In the genomic region with DNA sequence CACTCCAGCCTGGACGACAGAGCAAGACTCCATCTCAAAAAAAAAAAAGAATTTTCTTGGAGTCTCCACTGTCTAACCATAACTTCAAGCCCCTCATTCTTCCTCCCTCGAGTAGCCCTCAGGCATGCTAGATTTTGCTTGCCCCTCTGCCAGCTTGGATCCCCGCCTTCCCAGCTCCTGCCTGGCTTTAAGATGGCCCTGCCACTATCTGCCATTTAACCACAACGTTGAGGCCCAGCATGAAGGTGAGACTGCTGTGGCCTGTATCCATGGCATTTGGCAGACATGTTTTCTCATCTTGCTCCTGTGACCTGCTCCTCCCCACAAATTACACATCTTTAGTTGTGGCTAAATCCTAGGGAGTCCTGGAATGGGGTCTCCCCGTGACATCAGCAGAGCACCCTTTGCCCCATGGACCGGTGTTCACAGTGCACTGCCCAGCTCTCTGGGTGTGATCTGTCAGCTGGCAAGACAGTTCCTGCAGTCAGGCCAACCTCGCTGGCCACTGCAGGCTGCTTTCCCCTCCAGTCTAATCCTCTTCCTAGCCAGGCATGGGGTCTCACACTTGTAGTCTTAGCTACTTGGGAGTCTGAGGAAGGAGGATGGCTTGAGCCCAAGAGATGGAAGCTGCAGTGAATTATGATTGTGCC, we compare ENCODE assay signal across 12 cellular contexts. TPM values are rescaled to one million over a fixed set of nuclear protein-coding genes. Genes with fewer than 3 reads are reported as not detected.
DNase-seq lines count a peak whose midpoint lies in the region; ATAC-seq and TF ChIP-seq lines count a peak whose summit lies in the region.
"Had no signal": no experiment of that assay in that cellular context is flagged by ENCODE, and none has a peak within 500 bp of the region (broad histone marks: within the 10 kb centered on the region; RNA-seq: fewer than 3 reads in every experiment).

No MANE protein-coding gene starts in this region.

- intact Hi-C loops in gastrocnemius medialis (cut with DNase I; ENCODE audit: low total_unique reads) = loop anchor here (1.0 to 5.0 kb wide), 5 partner anchors 98 to 498 kb away; a partner anchor contains a TSS
- intact Hi-C loops in uterus (cut with DNase I; ENCODE audit: low total_unique reads) = loop anchor here (5.0 to 10.0 kb wide), 2 partner anchors 120 to 283 kb away; no protein-coding TSS in a partner anchor

- POLR2A ChIA-PET in CD8-positive, alpha-beta memory T cell (lab: Charles Lee) = interaction anchor here (0.5 to 0.6 kb wide), 2 partner anchors 103 to 210 kb away, joined by 3 read pairs; no protein-coding TSS in a partner anchor

- H3K27me3 ChIP-seq in CD8-positive, alpha-beta memory T cell (ENCODE audit: insufficient read depth, low read length, poor library complexity, severe bottlenecking) = no peaks in the 10 kb centered on the region
- no peaks in the 10 kb centered on the region for H3K27me3 ChIP-seq in RWPE2 (ENCODE audit: insufficient read depth, poor library complexity, severe bottlenecking)
- no peaks in the 10 kb centered on the region for H3K27me3 ChIP-seq in gastroesophageal sphincter
- no peaks in the 10 kb centered on the region for H3K27me3 ChIP-seq in gastrocnemius medialis
- no peaks in the 10 kb centered on the region for H3K27me3 ChIP-seq in uterus

- 54 to 58% methylated on average over 3 to 7 of the region's 7 CpGs for WGBS in gastroesophageal sphincter (ENCODE audit: low coverage in 1 of 2), 2 donors

- in situ Hi-C loops in gastrocnemius medialis (cut with MboI; ENCODE audit: low sequenced_read_pairs in 4 of 4) = loop anchor here (5.0 to 10.0 kb wide), 5 partner anchors 118 to 283 kb away; a partner anchor contains a TSS

- no peak for TF ChIP-seq EP300 in gastroesophageal sphincter (IDR thresholded peaks at IDR 0.05)

- H3K27me3 Mint-ChIP-seq in CD8-positive, alpha-beta memory T cell = peaks cover 0 to 2% of the 10 kb centered on the region in 2 donors
- H3K27me3 Mint-ChIP-seq in activated T-cell treated with anti-CD3 and anti-CD28 coated beads, Interleukin-2, amount 50 U/mL, for 24 hours = no peaks in the 10 kb centered on the region
- H3K27me3 Mint-ChIP-seq: activated T-helper 17 cell treated with anti-CD3 and anti-CD28 coated beads, Interleukin-2, amount 50 U/mL, for 72 hours had no signal

- H3K36me3 ChIP-seq in CD8-positive, alpha-beta memory T cell (ENCODE audit: insufficient read depth, low read length) = peaks cover 25% of the 10 kb centered on the region
- H3K36me3 ChIP-seq in RWPE2 (ENCODE audit: low read depth) = peaks cover 28% of the 10 kb centered on the region
- H3K36me3 ChIP-seq in gastroesophageal sphincter = peaks cover 0 to 41% of the 10 kb centered on the region in 2 donors
- peaks cover 0 to 33% of the 10 kb centered on the region in 2 donors for H3K36me3 ChIP-seq in gastrocnemius medialis
- H3K36me3 ChIP-seq in uterus = no peaks in the 10 kb centered on the region

- peaks cover 26% of the 10 kb centered on the region for H3K4me1 ChIP-seq in CD8-positive, alpha-beta memory T cell (ENCODE audit: insufficient read depth, low read length)
- peaks cover 14% of the 10 kb centered on the region for H3K4me1 ChIP-seq in RWPE2 (ENCODE audit: insufficient read depth, poor library complexity, severe bottlenecking)
- peaks cover 0 to 81% (median 21%) of the 10 kb centered on the region in 3 donors for H3K4me1 ChIP-seq in gastroesophageal sphincter
- H3K4me1 ChIP-seq in gastrocnemius medialis = peaks cover 27 to 35% of the 10 kb centered on the region in 2 donors
- peaks cover 0 to 5% of the 10 kb centered on the region in 2 donors for H3K4me1 ChIP-seq in uterus

- ATAC-seq in RWPE2 (ENCODE audit: low read depth) (no peak), gastroesophageal sphincter (no peak), gastrocnemius medialis (no peak), HG03139 (IDR thresholded peaks at IDR 0.05; ENCODE audit: unreplicated experiment) (no peak), GM21529 (IDR thresholded peaks at IDR 0.05; ENCODE audit: unreplicated experiment) (no peak)

- CTCF ChIA-PET in CD8-positive, alpha-beta memory T cell (lab: Charles Lee) = interaction anchor here (0.7 to 6.9 kb wide), 26 partner anchors 9 to 561 kb away, joined by 3 to 76 read pairs (median 5); a partner anchor contains a TSS

- H3K4me3 Mint-ChIP-seq in CD8-positive, alpha-beta memory T cell = peak overlapping the region in 1 of 7 donors; percentile 21
- no peak overlapping the region for H3K4me3 Mint-ChIP-seq in activated T-cell treated with anti-CD3 and anti-CD28 coated beads, Interleukin-2, amount 50 U/mL, for 24 hours
- H3K4me3 Mint-ChIP-seq: activated T-helper 17 cell treated with anti-CD3 and anti-CD28 coated beads, Interleukin-2, amount 50 U/mL, for 72 hours had no signal

- no peak overlapping the region for H3K4me3 ChIP-seq in CD8-positive, alpha-beta memory T cell (ENCODE audit: low read length)
- H3K4me3 ChIP-seq in RWPE2 (ENCODE audit: severe bottlenecking) (no peak overlapping the region), gastroesophageal sphincter (no peak overlapping the region), gastrocnemius medialis (no peak overlapping the region), uterus (no peak overlapping the region)
- H3K4me3 ChIP-seq: mucosa of descending colon had no signal

- H3K9me3 ChIP-seq in CD8-positive, alpha-beta memory T cell (ENCODE audit: low read length) = no peaks in the 10 kb centered on the region
- H3K9me3 ChIP-seq in RWPE2 (ENCODE audit: severe bottlenecking) (no peaks in the 10 kb centered on the region), gastroesophageal sphincter (no peaks in the 10 kb centered on the region), gastrocnemius medialis (no peaks in the 10 kb centered on the region), uterus (no peaks in the 10 kb centered on the region)
- H3K9me3 ChIP-seq: mucosa of descending colon had no signal

- H3K27ac Mint-ChIP-seq in CD8-positive, alpha-beta memory T cell = peak overlapping the region in 5 of 8 donors; percentile 31 to 92 (median 67)
- no peak overlapping the region for H3K27ac Mint-ChIP-seq in activated T-cell treated with anti-CD3 and anti-CD28 coated beads, Interleukin-2, amount 50 U/mL, for 24 hours
- H3K27ac Mint-ChIP-seq: activated T-helper 17 cell treated with anti-CD3 and anti-CD28 coated beads, Interleukin-2, amount 50 U/mL, for 72 hours had no signal

- TF ChIP-seq POLR2A in gastroesophageal sphincter (IDR thresholded peaks at IDR 0.05) = no peak
- TF ChIP-seq POLR2A in gastrocnemius medialis (IDR thresholded peaks at IDR 0.05) = no peak
- no peak for TF ChIP-seq POLR2A in uterus (IDR thresholded peaks at IDR 0.05)

- no peak for DNase-seq in CD8-positive, alpha-beta memory T cell
- no peak for DNase-seq in RWPE2 (ENCODE audit: low spot score)
- DNase-seq in gastrocnemius medialis = no peak
- no peak for DNase-seq in activated T-cell treated with anti-CD3 and anti-CD28 coated beads, Interleukin-2, amount 50 U/mL, for 24 hours
- no peak for DNase-seq in uterus
- DNase-seq: NCI-H510A had no signal

- no peak for TF ChIP-seq CTCF in RWPE2 (IDR thresholded peaks at IDR 0.05; ENCODE audit: poor library complexity, severe bottlenecking)
- TF ChIP-seq CTCF in gastroesophageal sphincter (IDR thresholded peaks at IDR 0.05) = no peak
- no peak for TF ChIP-seq CTCF in gastrocnemius medialis (IDR thresholded peaks at IDR 0.05 in 4 of 5, conservative IDR thresholded peaks at IDR 0.05 in 1 of 5)
- TF ChIP-seq CTCF in uterus (IDR thresholded peaks at IDR 0.05) = no peak

- no peak overlapping the region for H3K27ac ChIP-seq in CD8-positive, alpha-beta memory T cell (ENCODE audit: low read depth, low read length)
- H3K27ac ChIP-seq in RWPE2 (ENCODE audit: poor library complexity, severe bottlenecking) (peak overlapping the region; percentile 86), gastroesophageal sphincter (peak overlapping the region in 3 of 4 donors; percentile 12 to 91 (median 18)), gastrocnemius medialis (peak overlapping the region; percentile 25 to 94 (median 78)), uterus (no peak overlapping the region)

- peaks cover 12 to 55% (median 27%) of the 10 kb centered on the region in 3 donors for H3K4me1 Mint-ChIP-seq in CD8-positive, alpha-beta memory T cell
- peaks cover 35% of the 10 kb centered on the region for H3K4me1 Mint-ChIP-seq in activated T-cell treated with anti-CD3 and anti-CD28 coated beads, Interleukin-2, amount 50 U/mL, for 24 hours (ENCODE audit: low read depth)
- H3K4me1 Mint-ChIP-seq: activated T-helper 17 cell treated with anti-CD3 and anti-CD28 coated beads, Interleukin-2, amount 50 U/mL, for 72 hours had no signal

- no peaks in the 10 kb centered on the region for H3K9me3 Mint-ChIP-seq in CD8-positive, alpha-beta memory T cell
- no peaks in the 10 kb centered on the region for H3K9me3 Mint-ChIP-seq in activated T-cell treated with anti-CD3 and anti-CD28 coated beads, Interleukin-2, amount 50 U/mL, for 24 hours
- H3K9me3 Mint-ChIP-seq: activated T-helper 17 cell treated with anti-CD3 and anti-CD28 coated beads, Interleukin-2, amount 50 U/mL, for 72 hours had no signal

- H3K36me3 Mint-ChIP-seq in CD8-positive, alpha-beta memory T cell = peaks cover 0 to 48% (median 0%) of the 10 kb centered on the region in 3 donors
- H3K36me3 Mint-ChIP-seq in activated T-cell treated with anti-CD3 and anti-CD28 coated beads, Interleukin-2, amount 50 U/mL, for 24 hours (ENCODE audit: low read depth) = peaks cover 45% of the 10 kb centered on the region

RNA-seq across cellular contexts. Expression of a gene that starts 10.4 kb away (rescaled TPM):
- total RNA-seq in CD8-positive, alpha-beta memory T cell = 10 to 100 TPM; 17.2 to 17.8 TPM
- polyA plus RNA-seq in CD8-positive, alpha-beta memory T cell = 23.0 TPM
- total RNA-seq in gastroesophageal sphincter (10 to 100 TPM; 24.6 to 36.3 (median 29.9) TPM), gastrocnemius medialis (10 to 100 TPM; 18.5 to 26.1 (median 19.3) TPM), uterus (10 to 100 TPM in 2 of 4 donors, 1 to 10 TPM in 2; 3.8 to 33.3 (median 17.3) TPM)

RNA-seq across cellular contexts. Expression of a gene that starts 24.5 kb away (rescaled TPM):
- total RNA-seq in CD8-positive, alpha-beta memory T cell = not detected
- not detected for polyA plus RNA-seq in CD8-positive, alpha-beta memory T cell
- 1 to 10 TPM; 1.9 to 9.7 (median 6.4) TPM for total RNA-seq in gastroesophageal sphincter
- 10 to 100 TPM in 2 of 4 donors, 1 to 10 TPM in 2; 5.9 to 15.7 (median 8.9) TPM for total RNA-seq in gastrocnemius medialis
- total RNA-seq in uterus = 10 to 100 TPM; 18.2 to 31.1 (median 22.6) TPM
- total RNA-seq: activated T-helper 17 cell treated with anti-CD3 and anti-CD28 coated beads, Interleukin-2, amount 50 U/mL, for 72 hours; Daoy had no signal

RNA-seq across cellular contexts. Expression of a gene that starts 30.6 kb away (rescaled TPM):
- under 1 TPM; 0.24 to 0.40 TPM for total RNA-seq in CD8-positive, alpha-beta memory T cell
- not detected for polyA plus RNA-seq in CD8-positive, alpha-beta memory T cell
- total RNA-seq in gastroesophageal sphincter (1 to 10 TPM in 1 of 4 donors, not detected in 3; 7.0 TPM), gastrocnemius medialis (not detected), uterus (under 1 TPM in 1 of 4 donors, not detected in 3; 0.76 TPM)

RNA-seq across cellular contexts. Expression of a gene that starts 48.6 kb away (rescaled TPM):
- total RNA-seq in CD8-positive, alpha-beta memory T cell = 10 to 100 TPM; 15.1 to 16.7 TPM
- polyA plus RNA-seq in CD8-positive, alpha-beta memory T cell = not detected
- total RNA-seq in gastroesophageal sphincter (1 to 10 TPM in 3 of 4 donors, under 1 TPM in 1; 0.54 to 1.8 (median 1.5) TPM), gastrocnemius medialis (100 to 1,000 TPM in 3 of 4 donors, 10 to 100 TPM in 1; 93.4 to 320 (median 139) TPM), uterus (1 to 10 TPM in 2 of 4 donors, under 1 TPM in 1, not detected in 1; 0.35 to 1.8 (median 1.4) TPM)

Comparison
In these comparisons a context has a peak if more than half of its experiments do, and no peak if none do; other contexts are left out.
1. H3K27ac ChIP-seq: peak in RWPE2 (single experiment), gastroesophageal sphincter (3 of 4) and gastrocnemius medialis (4 of 4); none in CD8-positive, alpha-beta memory T cell (single experiment) and uterus (0 of 2).